9 cellular contexts compared by ENCODE assay signal in the genomic region with DNA sequence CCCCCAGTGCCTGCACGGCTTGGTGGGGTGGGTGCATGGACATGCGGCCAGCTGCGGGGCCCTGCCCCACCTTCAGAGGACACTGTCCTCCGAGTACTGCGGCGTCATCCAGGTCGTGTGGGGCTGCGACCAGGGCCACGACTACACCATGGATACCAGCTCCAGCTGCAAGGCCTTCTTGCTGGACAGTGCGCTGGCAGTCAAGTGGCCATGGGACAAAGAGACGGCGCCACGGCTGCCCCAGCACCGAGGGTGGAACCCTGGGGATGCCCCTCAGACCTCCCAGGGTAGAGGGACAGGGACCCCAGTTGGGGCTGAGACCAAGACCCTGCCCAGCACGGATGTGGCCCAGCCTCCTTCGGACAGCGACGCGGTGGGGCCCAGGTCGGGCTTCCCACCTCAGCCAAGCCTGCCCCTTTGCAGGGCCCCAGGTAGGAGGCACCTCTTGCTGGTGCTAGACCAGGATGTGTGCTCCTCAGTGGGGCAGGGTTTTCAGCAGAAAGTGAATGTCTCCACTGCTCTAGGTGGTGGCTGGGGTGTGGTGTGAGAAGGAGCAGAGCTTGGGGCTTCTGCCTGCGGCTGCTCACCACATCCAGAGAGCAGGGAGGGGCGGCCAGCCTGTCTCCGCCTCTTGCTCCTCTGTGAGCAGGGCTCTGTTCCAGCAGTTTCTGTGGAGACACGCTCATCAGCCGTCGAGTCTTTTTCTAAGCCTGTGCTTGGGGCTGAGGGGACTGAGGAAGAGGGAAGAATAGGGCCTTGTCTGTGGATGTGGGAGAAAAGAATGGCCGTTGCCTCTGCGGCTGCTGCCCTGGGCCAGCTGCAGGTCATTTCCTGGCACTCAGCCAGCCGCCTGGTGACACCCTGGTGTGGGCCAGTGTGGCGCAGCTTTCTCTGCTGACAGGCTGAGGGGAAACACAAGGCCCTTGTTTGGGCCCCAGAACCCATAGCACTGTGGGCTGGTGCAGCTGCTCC. TPM values are rescaled to one million over a fixed set of nuclear protein-coding genes. Genes with fewer than 3 reads are reported as not detected.
DNase-seq lines count a peak whose midpoint lies in the region; TF ChIP-seq lines count a peak whose summit lies in the region.
"Had no signal": no experiment of that assay in that cellular context is flagged by ENCODE, and none has a peak within 500 bp of the region (broad histone marks: within the 10 kb centered on the region; RNA-seq: fewer than 3 reads in every experiment).

No MANE protein-coding gene starts in this region.

- H3K36me3 ChIP-seq in GM06990 (ENCODE audit: control insufficient read depth, insufficient read depth, low read length), result peaks cover 20% of the 10 kb centered on the region
- peaks cover 35 to 52% of the 10 kb centered on the region in 2 donors for H3K36me3 ChIP-seq in ascending aorta

- intact Hi-C loops in activated CD4-positive, alpha-beta memory T cell treated with anti-CD3 and anti-CD28 coated beads for 36 hours (cut with micrococcal nuclease), result loop anchor here (2.0 to 5.0 kb wide), 3 partner anchors 13 to 139 kb away; no protein-coding TSS in a partner anchor
- intact Hi-C loops in dendritic cell treated with granulocyte-macrophage colony-stimulating factor and Interleukin-4, amounts not matched to agents 40 ng/mL and 50 ng/mL, for 4 days (cut with micrococcal nuclease), result no loop called here
- intact Hi-C loops in ascending aorta (cut with DNase I), result no loop called here

- H3K4me1 ChIP-seq in ascending aorta, result peaks cover 11 to 19% of the 10 kb centered on the region in 2 donors

- H3K4me3 ChIP-seq in GM06990 (replicated peaks; ENCODE audit: low read depth, low read length) (peak overlapping the region; percentile 78), ascending aorta (peak overlapping the region in 1 of 2 donors; percentile 90)

- H3K27me3 ChIP-seq in GM06990 (replicated peaks; ENCODE audit: control insufficient read depth, insufficient read depth, low read length) (no peaks in the 10 kb centered on the region), ascending aorta (no peaks in the 10 kb centered on the region)
- H3K27me3 ChIP-seq: pancreas had no signal

- TF ChIP-seq CTCF in GM06990 (IDR thresholded peaks at IDR 0.05; ENCODE audit: insufficient read depth, low read length, poor library complexity, severe bottlenecking), result no peak
- TF ChIP-seq CTCF in nephron (IDR thresholded peaks at IDR 0.05; ENCODE audit: unreplicated experiment in 3 of 3), result no peak
- no peak for TF ChIP-seq CTCF in ascending aorta (IDR thresholded peaks at IDR 0.05)

- H3K27me3 Mint-ChIP-seq in activated CD4-positive, alpha-beta memory T cell treated with anti-CD3 and anti-CD28 coated beads for 36 hours, result no peaks in the 10 kb centered on the region
- no peaks in the 10 kb centered on the region for H3K27me3 Mint-ChIP-seq in dendritic cell treated with granulocyte-macrophage colony-stimulating factor and Interleukin-4, amounts not matched to agents 40 ng/mL and 50 ng/mL, for 4 days
- H3K27me3 Mint-ChIP-seq in nephron (ENCODE audit: low read depth), result no peaks in the 10 kb centered on the region

- CTCF ChIA-PET in activated CD4-positive, alpha-beta memory T cell treated with anti-CD3 and anti-CD28 coated beads for 36 hours (lab: Charles Lee), result interaction anchor here (0.8 to 2.5 kb wide), 8 partner anchors 14 to 187 kb away, joined by 4 to 27 read pairs (median 4); a partner anchor contains a TSS

- no peaks in the 10 kb centered on the region for H3K9me3 Mint-ChIP-seq in activated CD4-positive, alpha-beta memory T cell treated with anti-CD3 and anti-CD28 coated beads for 36 hours
- H3K9me3 Mint-ChIP-seq in dendritic cell treated with granulocyte-macrophage colony-stimulating factor and Interleukin-4, amounts not matched to agents 40 ng/mL and 50 ng/mL, for 4 days, result no peaks in the 10 kb centered on the region
- H3K9me3 Mint-ChIP-seq in nephron, result no peaks in the 10 kb centered on the region

- peak overlapping the region; percentile 87 for H3K4me3 Mint-ChIP-seq in activated CD4-positive, alpha-beta memory T cell treated with anti-CD3 and anti-CD28 coated beads for 36 hours
- H3K4me3 Mint-ChIP-seq in dendritic cell treated with granulocyte-macrophage colony-stimulating factor and Interleukin-4, amounts not matched to agents 40 ng/mL and 50 ng/mL, for 4 days, result peak overlapping the region; percentile 80
- H3K4me3 Mint-ChIP-seq in nephron, result peak overlapping the region; percentile 79 to 84 (median 80)

- peaks cover 50% of the 10 kb centered on the region for H3K4me1 Mint-ChIP-seq in activated CD4-positive, alpha-beta memory T cell treated with anti-CD3 and anti-CD28 coated beads for 36 hours (ENCODE audit: low read depth)
- H3K4me1 Mint-ChIP-seq in dendritic cell treated with granulocyte-macrophage colony-stimulating factor and Interleukin-4, amounts not matched to agents 40 ng/mL and 50 ng/mL, for 4 days (ENCODE audit: low read depth), result peaks cover 37% of the 10 kb centered on the region
- peaks cover 12% of the 10 kb centered on the region for H3K4me1 Mint-ChIP-seq in nephron

- H3K27ac Mint-ChIP-seq in activated CD4-positive, alpha-beta memory T cell treated with anti-CD3 and anti-CD28 coated beads for 36 hours, result peak overlapping the region; percentile 88
- H3K27ac Mint-ChIP-seq in dendritic cell treated with granulocyte-macrophage colony-stimulating factor and Interleukin-4, amounts not matched to agents 40 ng/mL and 50 ng/mL, for 4 days, result peak overlapping the region; percentile 91
- H3K27ac Mint-ChIP-seq in nephron, result no peak overlapping the region

- no peak for DNase-seq in GM06990 (ENCODE audit: extremely low read depth, insufficient read length)
- peak; percentile 87 for DNase-seq in activated CD4-positive, alpha-beta memory T cell treated with anti-CD3 and anti-CD28 coated beads for 36 hours
- DNase-seq in NCI-H345 treated with DMSO at 0.1 percent for 48 hours (lab: John Stamatoyannopoulos, UW; ENCODE audit: unreplicated experiment), result no peak
- no peak for DNase-seq in ascending aorta (ENCODE audit: low spot score in 2 of 2)
- no peak for DNase-seq in Kasumi-1 (lab: John Stamatoyannopoulos, UW)
- DNase-seq in EL, result no peak

- peak overlapping the region in 1 of 2 donors; percentile 97 for H3K27ac ChIP-seq in ascending aorta

- H3K9me3 ChIP-seq in ascending aorta, result no peaks in the 10 kb centered on the region
- H3K9me3 ChIP-seq: pancreas had no signal

- peaks cover 23% of the 10 kb centered on the region for H3K36me3 Mint-ChIP-seq in activated CD4-positive, alpha-beta memory T cell treated with anti-CD3 and anti-CD28 coated beads for 36 hours
- peaks cover 66% of the 10 kb centered on the region for H3K36me3 Mint-ChIP-seq in dendritic cell treated with granulocyte-macrophage colony-stimulating factor and Interleukin-4, amounts not matched to agents 40 ng/mL and 50 ng/mL, for 4 days (ENCODE audit: low read depth)
- peaks cover 23% of the 10 kb centered on the region for H3K36me3 Mint-ChIP-seq in nephron (ENCODE audit: low read depth)

- POLR2A ChIA-PET in activated CD4-positive, alpha-beta memory T cell treated with anti-CD3 and anti-CD28 coated beads for 36 hours (lab: Charles Lee), result interaction anchor here (0.8 to 1.6 kb wide), 7 partner anchors 10 to 150 kb away, joined by 3 to 7 read pairs (median 4); a partner anchor contains a TSS

RNA-seq across cellular contexts. Expression of a gene that starts 2.2 kb away (rescaled TPM):
- 10 to 100 TPM; 22.1 to 25.6 TPM for total RNA-seq in activated CD4-positive, alpha-beta memory T cell treated with anti-CD3 and anti-CD28 coated beads for 36 hours
- total RNA-seq in ascending aorta, result 30.7 TPM

RNA-seq across cellular contexts. Expression of a gene that starts 2.9 kb away (rescaled TPM):
- 1 to 10 TPM; 2.9 to 3.2 TPM for total RNA-seq in activated CD4-positive, alpha-beta memory T cell treated with anti-CD3 and anti-CD28 coated beads for 36 hours
- total RNA-seq in ascending aorta, result 17.2 TPM

RNA-seq across cellular contexts. Expression of a gene that starts 22.1 kb away (rescaled TPM):
- total RNA-seq in activated CD4-positive, alpha-beta memory T cell treated with anti-CD3 and anti-CD28 coated beads for 36 hours, result 1 to 10 TPM; 6.8 to 7.6 TPM
- 34.7 TPM for total RNA-seq in ascending aorta

RNA-seq across cellular contexts. Expression of a gene that starts 37.1 kb away (rescaled TPM):
- 10 to 100 TPM; 90.0 to 92.4 TPM for total RNA-seq in activated CD4-positive, alpha-beta memory T cell treated with anti-CD3 and anti-CD28 coated beads for 36 hours
- 141 TPM for total RNA-seq in ascending aorta

Comparison
In these comparisons a context has a peak if more than half of its experiments do, and no peak if none do; other contexts are left out.
1. H3K27ac Mint-ChIP-seq: peak in activated CD4-positive, alpha-beta memory T cell treated with anti-CD3 and anti-CD28 coated beads for 36 hours (single experiment) and dendritic cell treated with granulocyte-macrophage colony-stimulating factor and Interleukin-4, amounts not matched to agents 40 ng/mL and 50 ng/mL, for 4 days (single experiment); none in nephron (0 of 3).
2. Peak in every context shown above with its lines, with median percentiles within 50 percentile points of each other: H3K4me3 Mint-ChIP-seq.